Comparison of ENCODE assay signal across 29 cellular contexts in genomic region chr15:80773792-80774352, GRCh38. TPM values are rescaled to one million over a fixed set of nuclear protein-coding genes. Genes with fewer than 3 reads are reported as not detected.
"Had no signal": no experiment of that assay in that cellular context is flagged by ENCODE, and none has a peak within 500 bp of the region (broad histone marks: within the 10 kb centered on the region; RNA-seq: fewer than 3 reads in every experiment).

No MANE protein-coding gene starts in this region.

- H3K27me3 ChIP-seq: colonic mucosa, foreskin keratinocyte, hepatocyte, right atrium auricular region, testis had no signal

- H3K27ac Mint-ChIP-seq: dendritic cell treated with granulocyte-macrophage colony-stimulating factor and Interleukin-4, amounts not matched to agents 40 ng/mL and 50 ng/mL, for 4 days; endodermal cell; naive thymus-derived CD8-positive, alpha-beta T cell; nephron progenitor cell; progenitor cell of endocrine pancreas; stimulated activated effector memory CD8-positive, alpha-beta T cell treated with anti-CD3 and anti-CD28 coated beads, Interleukin-12 subunit alpha, Interleukin-12 subunit beta, amount 100 ng/mL, for 72 hours; type B pancreatic cell had no signal

- H3K4me3 ChIP-seq: colonic mucosa, gastroesophageal sphincter, heart left ventricle, hepatocyte, right atrium auricular region, smooth muscle cell, testis, tibial artery had no signal

- H3K27ac ChIP-seq: colonic mucosa, epithelial cell of prostate, foreskin keratinocyte, gastroesophageal sphincter, heart left ventricle, hepatocyte, parathyroid adenoma, right atrium auricular region, testis, tibial artery had no signal

- ATAC-seq: esophagus mucosa; foreskin keratinocyte; gastroesophageal sphincter; heart left ventricle; left lobe of liver; naive thymus-derived CD8-positive, alpha-beta T cell; sciatic nerve; stimulated activated effector memory CD8-positive, alpha-beta T cell treated with anti-CD3 and anti-CD28 coated beads, Interleukin-12 subunit alpha, Interleukin-12 subunit beta, amount 100 ng/mL, for 72 hours; stimulated activated naive CD8-positive, alpha-beta T cell treated with anti-CD3 and anti-CD28 coated beads, Interleukin-15, Interleukin-2, amounts not matched to agents 100 U/mL and 50 U/mL, for 24 hours had no signal

- DNase-seq: colonic mucosa; effector CD8-positive, alpha-beta T cell; endodermal cell; foreskin keratinocyte; heart left ventricle; kidney; naive thymus-derived CD8-positive, alpha-beta T cell; nephron progenitor cell; occipital lobe; stimulated activated CD4-positive, alpha-beta T cell treated with anti-CD3 and anti-CD28 coated beads, Interleukin-12 subunit alpha, Interleukin-12 subunit beta, amount 100 ng/mL, for 4 hours; stimulated activated CD4-positive, alpha-beta T cell treated with anti-CD3 and anti-CD28 coated beads, Interleukin-1b, Interleukin-23, amount 100 ng/mL, for 48 hours; stimulated activated CD4-positive, alpha-beta T cell treated with anti-CD3 and anti-CD28 coated beads, Interleukin-4, amount 100 ng/mL, for 1 hour; stimulated activated naive CD8-positive, alpha-beta T cell treated with anti-CD3 and anti-CD28 coated beads, Interleukin-15, Interleukin-2, amounts not matched to agents 100 U/mL and 50 U/mL, for 24 hours; substantia nigra; testis; tibial artery had no signal

- H3K36me3 ChIP-seq: colonic mucosa, gastroesophageal sphincter, heart left ventricle, right atrium auricular region, tibial artery had no signal

- H3K9me3 ChIP-seq: colonic mucosa, gastroesophageal sphincter, heart left ventricle, right atrium auricular region, testis, tibial artery had no signal

- H3K9me3 Mint-ChIP-seq: dendritic cell treated with granulocyte-macrophage colony-stimulating factor and Interleukin-4, amounts not matched to agents 40 ng/mL and 50 ng/mL, for 4 days; endodermal cell; naive thymus-derived CD8-positive, alpha-beta T cell; nephron progenitor cell; stimulated activated effector memory CD8-positive, alpha-beta T cell treated with anti-CD3 and anti-CD28 coated beads, Interleukin-12 subunit alpha, Interleukin-12 subunit beta, amount 100 ng/mL, for 72 hours; type B pancreatic cell had no signal

- H3K36me3 Mint-ChIP-seq: naive thymus-derived CD8-positive, alpha-beta T cell; stimulated activated effector memory CD8-positive, alpha-beta T cell treated with anti-CD3 and anti-CD28 coated beads, Interleukin-12 subunit alpha, Interleukin-12 subunit beta, amount 100 ng/mL, for 72 hours; type B pancreatic cell had no signal

- H3K4me3 Mint-ChIP-seq: dendritic cell treated with granulocyte-macrophage colony-stimulating factor and Interleukin-4, amounts not matched to agents 40 ng/mL and 50 ng/mL, for 4 days; endodermal cell; naive thymus-derived CD8-positive, alpha-beta T cell; nephron progenitor cell; stimulated activated effector memory CD8-positive, alpha-beta T cell treated with anti-CD3 and anti-CD28 coated beads, Interleukin-12 subunit alpha, Interleukin-12 subunit beta, amount 100 ng/mL, for 72 hours; type B pancreatic cell had no signal

- H3K4me2 ChIP-seq: hepatocyte, smooth muscle cell had no signal

- H3K9ac ChIP-seq: parathyroid adenoma had no signal

- H2AFZ ChIP-seq: hepatocyte, parathyroid adenoma had no signal

- H3K4me1 ChIP-seq: colonic mucosa, parathyroid adenoma, testis had no signal

RNA-seq across cellular contexts. Expression of gene CEMIP, which starts 5.3 kb away (rescaled TPM):
- total RNA-seq: naive thymus-derived CD8-positive, alpha-beta T cell had no signal
